Comparison of ENCODE assay signal across 8 cellular contexts in genomic region chr12:55830601-55831406, GRCh38. TPM values are rescaled to one million over a fixed set of nuclear protein-coding genes. Genes with fewer than 3 reads are reported as not detected.
DNase-seq lines count a peak whose midpoint lies in the region; ATAC-seq and TF ChIP-seq lines count a peak whose summit lies in the region.

No MANE protein-coding gene starts in this region.

- H3K9me3 ChIP-seq in OCI-LY3 (ENCODE audit: insufficient read depth, low read length) (no peaks in the 10 kb centered on the region), neural cell (ENCODE audit: low read length) (no peaks in the 10 kb centered on the region), thyroid gland (no peaks in the 10 kb centered on the region)

- TF ChIP-seq RAD21 in neural cell (conservative IDR thresholded peaks at IDR 0.05) = peak; percentile 31

- no peak for TF ChIP-seq CTCF in OCI-LY3 (IDR thresholded peaks at IDR 0.05; ENCODE audit: low read depth, low read length)
- TF ChIP-seq CTCF in neural cell (IDR thresholded peaks at IDR 0.05; ENCODE audit: poor library complexity, severe bottlenecking) = peak; percentile 31
- TF ChIP-seq CTCF in thyroid gland (IDR thresholded peaks at IDR 0.05) = no peak

- H3K36me3 Mint-ChIP-seq in activated naive CD4-positive, alpha-beta T cell treated with anti-CD3 and anti-CD28 coated beads for 36 hours (ENCODE audit: low read depth) = peaks cover 10% of the 10 kb centered on the region

- intact Hi-C loops in activated naive CD4-positive, alpha-beta T cell treated with anti-CD3 and anti-CD28 coated beads for 36 hours (cut with micrococcal nuclease) = no loop called here
- intact Hi-C loops in thyroid gland (cut with DNase I) = loop anchor here (5.0 kb wide), 1 partner anchor 106 kb away; no protein-coding TSS in a partner anchor

- peak in 3 of 4 experiments; percentile 7 to 20 (median 17) for DNase-seq in activated CD4-positive, CD25-positive, alpha-beta regulatory T cell (lab: John Stamatoyannopoulos, UW)
- no peak for DNase-seq in activated CD4-positive, CD25-positive, alpha-beta regulatory T cell treated with anti-CD3 and anti-CD28 coated beads, Interleukin-2, amount 50 U/mL, for 72 hours
- peak; percentile 44 for DNase-seq in activated naive CD4-positive, alpha-beta T cell treated with anti-CD3 and anti-CD28 coated beads for 36 hours
- DNase-seq in foreskin melanocyte = peak; percentile 72
- DNase-seq in thyroid gland = peak; percentile 73 to 74

- no peaks in the 10 kb centered on the region for H3K9me3 Mint-ChIP-seq in activated naive CD4-positive, alpha-beta T cell treated with anti-CD3 and anti-CD28 coated beads for 36 hours

- H2AFZ ChIP-seq in OCI-LY3 (ENCODE audit: low read depth, low read length) = peak overlapping the region; percentile 12; the same call in 1 of the 2 replicates
- peak overlapping the region; percentile 63 for H2AFZ ChIP-seq in neural cell (ENCODE audit: low read depth, low read length)

- H4K20me1 ChIP-seq in OCI-LY3 (ENCODE audit: insufficient read depth, low read length) = no peaks in the 10 kb centered on the region
- no peaks in the 10 kb centered on the region for H4K20me1 ChIP-seq in neural cell (ENCODE audit: insufficient read depth)

- peaks cover 25% of the 10 kb centered on the region for H3K4me1 ChIP-seq in OCI-LY3 (ENCODE audit: low read length)
- H3K4me1 ChIP-seq in thyroid gland = peaks cover 42 to 44% of the 10 kb centered on the region in 2 donors

- H3K4me3 Mint-ChIP-seq in activated naive CD4-positive, alpha-beta T cell treated with anti-CD3 and anti-CD28 coated beads for 36 hours = peak overlapping the region; percentile 96

- no peak for ATAC-seq in HG03025 (IDR thresholded peaks at IDR 0.05; ENCODE audit: low FRiP score, unreplicated experiment)

- no peaks in the 10 kb centered on the region for H3K9me2 ChIP-seq in neural cell (ENCODE audit: insufficient read depth, low read length)

- H3K27me3 ChIP-seq in OCI-LY3 (ENCODE audit: low read depth, low read length) (no peaks in the 10 kb centered on the region), neural cell (ENCODE audit: insufficient read depth, low read depth, low read length) (no peaks in the 10 kb centered on the region), thyroid gland (no peaks in the 10 kb centered on the region)

- TF ChIP-seq POLR2A in thyroid gland (IDR thresholded peaks at IDR 0.05) = peak in 1 of 2 donors; percentile 70

- H3K27ac Mint-ChIP-seq in activated naive CD4-positive, alpha-beta T cell treated with anti-CD3 and anti-CD28 coated beads for 36 hours = peak overlapping the region; percentile 87

- peaks cover 47% of the 10 kb centered on the region for H3K4me1 Mint-ChIP-seq in activated naive CD4-positive, alpha-beta T cell treated with anti-CD3 and anti-CD28 coated beads for 36 hours (ENCODE audit: low read depth)

- CTCF ChIA-PET in activated naive CD4-positive, alpha-beta T cell treated with anti-CD3 and anti-CD28 coated beads for 36 hours (lab: Charles Lee) = interaction anchor here (1.0 to 3.1 kb wide), 5 partner anchors 8 to 109 kb away, joined by 3 to 12 read pairs (median 7); no protein-coding TSS in a partner anchor

- H3K79me2 ChIP-seq in OCI-LY3 (ENCODE audit: low read length) (peaks cover 44% of the 10 kb centered on the region), neural cell (replicated peaks; ENCODE audit: insufficient read depth, low read length) (peaks cover 40% of the 10 kb centered on the region)

- WGBS in thyroid gland, 2 donors = 1 to 4% methylated on average over 21 to 23 of the region's 23 CpGs

- H3K27ac ChIP-seq in OCI-LY3 (ENCODE audit: low read length) (no peak overlapping the region), neural cell (ENCODE audit: low read length) (peak overlapping the region; percentile 100), thyroid gland (peak overlapping the region; percentile 88 to 91 (median 90))

- peak overlapping the region; percentile 81 for H3K9ac ChIP-seq in OCI-LY3 (ENCODE audit: low read length)
- peak overlapping the region; percentile 100 for H3K9ac ChIP-seq in neural cell (ENCODE audit: low read length)

- H3K36me3 ChIP-seq in OCI-LY3 (replicated peaks; ENCODE audit: low read depth, low read length) (peaks cover 16% of the 10 kb centered on the region), neural cell (ENCODE audit: insufficient read depth, low read length) (no peaks in the 10 kb centered on the region), thyroid gland (no peaks in the 10 kb centered on the region)

- H3K4me2 ChIP-seq in OCI-LY3 (ENCODE audit: low read length) (peak overlapping the region; percentile 83), neural cell (ENCODE audit: low read length) (peak overlapping the region; percentile 90)

- H3F3A ChIP-seq in neural cell (ENCODE audit: insufficient read depth, low read length, poor library complexity, severe bottlenecking) = peaks cover 7% of the 10 kb centered on the region

- TF ChIP-seq EP300 in neural cell (conservative IDR thresholded peaks at IDR 0.05; ENCODE audit: poor library complexity, severe bottlenecking) = no peak

- no peaks in the 10 kb centered on the region for H3K27me3 Mint-ChIP-seq in activated naive CD4-positive, alpha-beta T cell treated with anti-CD3 and anti-CD28 coated beads for 36 hours (ENCODE audit: low read depth)

- H3K4me3 ChIP-seq in OCI-LY3 (ENCODE audit: low read length) = peak overlapping the region; percentile 87
- H3K4me3 ChIP-seq in neural cell (ENCODE audit: low read length) = peak overlapping the region; percentile 100
- H3K4me3 ChIP-seq in thyroid gland (replicated peaks in 1 of 3) = peak overlapping the region; percentile 30 to 93 (median 71)

TF ChIP-seq in neural cell, 6 proteins besides CTCF, POLR2A, EP300 and RAD21:
- TF ChIP-seq TAF1 (IDR thresholded peaks at IDR 0.05; ENCODE audit: low read depth) = peak; percentile 79
- peak; percentile 70 for TF ChIP-seq POLR2AphosphoS5 (IDR thresholded peaks at IDR 0.05)
- TF ChIP-seq MXI1 (conservative IDR thresholded peaks at IDR 0.05; ENCODE audit: poor library complexity, severe bottlenecking) = peak; percentile 54
- no peak for TF ChIP-seq EZH2 (IDR thresholded peaks at IDR 0.05; ENCODE audit: borderline replicate concordance, insufficient read depth, low read length, poor library complexity, severe bottlenecking)
- TF ChIP-seq SMC3 (conservative IDR thresholded peaks at IDR 0.05; ENCODE audit: poor library complexity) = peak; percentile 13
- TF ChIP-seq REST (IDR thresholded peaks at IDR 0.05; ENCODE audit: borderline replicate concordance) = no peak

RNA-seq across cellular contexts. Expression of gene DNAJC14, which starts 1.4 kb away (rescaled TPM):
- 10 to 100 TPM; 19.7 to 21.9 TPM for total RNA-seq in activated naive CD4-positive, alpha-beta T cell treated with anti-CD3 and anti-CD28 coated beads for 36 hours
- polyA plus RNA-seq in neural cell = 45.0 and 46.4 TPM in 2 replicates
- 59.7 and 64.8 TPM in 2 replicates for polyA minus RNA-seq in neural cell
- 10 to 100 TPM; 39.6 to 49.0 (median 45.1) TPM for total RNA-seq in thyroid gland

RNA-seq across cellular contexts. Expression of gene MMP19, which starts 11.9 kb away (rescaled TPM):
- under 1 TPM in 1 of 2 experiments, not detected in 1; 0.10 TPM for total RNA-seq in activated naive CD4-positive, alpha-beta T cell treated with anti-CD3 and anti-CD28 coated beads for 36 hours
- polyA plus RNA-seq in neural cell = not detected in 2 replicates
- polyA minus RNA-seq in neural cell = not detected in 2 replicates
- 1 to 10 TPM; 2.3 to 4.2 (median 3.4) TPM for total RNA-seq in thyroid gland

RNA-seq across cellular contexts. Expression of gene ORMDL2, which starts 13.0 kb away (rescaled TPM):
- 10 to 100 TPM; 23.8 to 26.4 TPM for total RNA-seq in activated naive CD4-positive, alpha-beta T cell treated with anti-CD3 and anti-CD28 coated beads for 36 hours
- 6.1 and 11.5 TPM in 2 replicates for polyA plus RNA-seq in neural cell
- 8.0 and 9.0 TPM in 2 replicates for polyA minus RNA-seq in neural cell
- 10 to 100 TPM; 17.7 to 39.2 (median 23.4) TPM for total RNA-seq in thyroid gland

RNA-seq across cellular contexts. Expression of gene SARNP, which starts 13.3 kb away (rescaled TPM):
- total RNA-seq in activated naive CD4-positive, alpha-beta T cell treated with anti-CD3 and anti-CD28 coated beads for 36 hours = 100 to 1,000 TPM; 100 to 101 TPM
- polyA plus RNA-seq in neural cell = 245 and 332 TPM in 2 replicates
- 107 and 115 TPM in 2 replicates for polyA minus RNA-seq in neural cell
- total RNA-seq in thyroid gland = 10 to 100 TPM; 33.6 to 61.0 (median 52.3) TPM
